In the genomic region with DNA sequence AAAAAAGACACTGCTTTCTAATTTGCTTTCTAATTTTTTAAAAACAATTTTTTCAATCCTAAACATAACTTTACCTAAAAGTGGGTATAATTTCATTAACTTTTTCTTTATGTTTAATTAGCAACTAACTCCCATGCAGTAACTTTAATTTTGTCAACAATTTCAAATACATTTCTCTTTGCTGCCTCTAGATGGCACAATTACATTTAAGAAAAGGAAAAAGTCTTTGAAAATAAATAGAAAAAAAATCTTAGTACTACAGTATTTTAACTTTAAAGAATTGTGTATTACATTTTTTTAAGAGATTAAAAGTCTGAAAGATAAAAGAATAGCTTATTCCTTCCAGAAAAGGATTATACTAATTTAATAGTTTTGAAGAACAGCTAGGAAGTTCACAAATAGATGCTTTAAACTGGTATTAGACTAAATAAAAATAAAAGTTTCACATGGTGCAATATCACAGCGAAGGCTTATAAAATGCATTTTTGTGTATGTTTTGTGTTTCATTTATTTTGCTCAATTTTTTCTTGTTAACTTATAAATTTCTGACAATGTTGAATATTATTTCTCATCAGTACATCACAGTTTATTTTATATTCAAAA, we compare ENCODE assay signal across 1 cellular context.
TF ChIP-seq lines count a peak whose summit lies in the region.

No MANE protein-coding gene starts in this region.

TF ChIP-seq in WTC11, 78 proteins besides CTCF, POLR2A, EP300 and RAD21 (continued from another document):
- TF ChIP-seq, protein P1, sequence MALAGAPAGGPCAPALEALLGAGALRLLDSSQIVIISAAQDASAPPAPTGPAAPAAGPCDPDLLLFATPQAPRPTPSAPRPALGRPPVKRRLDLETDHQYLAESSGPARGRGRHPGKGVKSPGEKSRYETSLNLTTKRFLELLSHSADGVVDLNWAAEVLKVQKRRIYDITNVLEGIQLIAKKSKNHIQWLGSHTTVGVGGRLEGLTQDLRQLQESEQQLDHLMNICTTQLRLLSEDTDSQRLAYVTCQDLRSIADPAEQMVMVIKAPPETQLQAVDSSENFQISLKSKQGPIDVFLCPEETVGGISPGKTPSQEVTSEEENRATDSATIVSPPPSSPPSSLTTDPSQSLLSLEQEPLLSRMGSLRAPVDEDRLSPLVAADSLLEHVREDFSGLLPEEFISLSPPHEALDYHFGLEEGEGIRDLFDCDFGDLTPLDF (CRISPR knock-in tag; IDR thresholded peaks at IDR 0.05) = no peak
- TF ChIP-seq, protein P2, sequence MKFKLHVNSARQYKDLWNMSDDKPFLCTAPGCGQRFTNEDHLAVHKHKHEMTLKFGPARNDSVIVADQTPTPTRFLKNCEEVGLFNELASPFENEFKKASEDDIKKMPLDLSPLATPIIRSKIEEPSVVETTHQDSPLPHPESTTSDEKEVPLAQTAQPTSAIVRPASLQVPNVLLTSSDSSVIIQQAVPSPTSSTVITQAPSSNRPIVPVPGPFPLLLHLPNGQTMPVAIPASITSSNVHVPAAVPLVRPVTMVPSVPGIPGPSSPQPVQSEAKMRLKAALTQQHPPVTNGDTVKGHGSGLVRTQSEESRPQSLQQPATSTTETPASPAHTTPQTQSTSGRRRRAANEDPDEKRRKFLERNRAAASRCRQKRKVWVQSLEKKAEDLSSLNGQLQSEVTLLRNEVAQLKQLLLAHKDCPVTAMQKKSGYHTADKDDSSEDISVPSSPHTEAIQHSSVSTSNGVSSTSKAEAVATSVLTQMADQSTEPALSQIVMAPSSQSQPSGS (CRISPR knock-in tag; IDR thresholded peaks at IDR 0.05; ENCODE audit: borderline replicate concordance, low read depth) = no peak
- TF ChIP-seq ZBTB21 (CRISPR knock-in tag; IDR thresholded peaks at IDR 0.05; ENCODE audit: borderline replicate concordance) = no peak
- TF ChIP-seq CREM (CRISPR knock-in tag; IDR thresholded peaks at IDR 0.05) = no peak
- no peak for TF ChIP-seq TEAD1 (CRISPR knock-in tag; IDR thresholded peaks at IDR 0.05)
- no peak for TF ChIP-seq NR1H2 (CRISPR knock-in tag; IDR thresholded peaks at IDR 0.05)
- TF ChIP-seq SOX15 (CRISPR knock-in tag; IDR thresholded peaks at IDR 0.05) = no peak
- TF ChIP-seq ZNF396 (CRISPR knock-in tag; IDR thresholded peaks at IDR 0.05; ENCODE audit: borderline replicate concordance) = no peak
TF ChIP-seq in WTC11: peak in this region for 0.
